Comparison of ENCODE assay signal across 11 cellular contexts in the genomic region with DNA sequence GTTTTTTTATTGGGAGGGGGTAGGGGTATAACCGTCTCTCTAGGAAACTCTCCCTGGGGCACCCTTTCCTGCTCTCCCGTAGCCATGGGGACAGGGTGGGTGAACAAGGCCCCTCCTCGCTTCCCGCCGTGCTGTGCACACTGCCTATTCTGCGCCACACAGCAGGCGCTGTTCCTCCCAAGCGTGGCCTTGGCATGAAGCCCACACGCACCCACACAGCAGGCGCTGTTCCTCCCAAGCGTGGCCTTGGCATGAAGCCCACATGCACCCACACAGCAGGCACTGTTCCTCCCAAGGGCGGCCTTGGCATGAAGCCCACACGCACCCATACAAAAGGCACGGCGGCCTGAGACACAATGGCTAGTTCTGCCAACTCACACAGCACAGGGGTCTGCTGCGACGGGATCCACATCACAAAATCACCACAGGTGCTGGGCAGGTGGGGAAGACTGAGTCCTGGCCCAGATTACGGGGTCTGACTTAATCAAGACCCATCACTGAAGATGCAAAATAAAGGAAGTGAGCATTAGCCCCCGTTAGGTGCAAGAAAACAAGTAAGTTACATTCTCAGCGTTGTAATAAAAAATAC. TPM values are rescaled to one million over a fixed set of nuclear protein-coding genes. Genes with fewer than 3 reads are reported as not detected.
DNase-seq lines count a peak whose midpoint lies in the region; ATAC-seq and TF ChIP-seq lines count a peak whose summit lies in the region.
"Had no signal": no experiment of that assay in that cellular context is flagged by ENCODE, and none has a peak within 500 bp of the region (broad histone marks: within the 10 kb centered on the region; RNA-seq: fewer than 3 reads in every experiment).

No MANE protein-coding gene starts in this region.

- no peaks in the 10 kb centered on the region for H3K79me2 ChIP-seq in mammary epithelial cell (ENCODE audit: insufficient read depth, low read length)

- peaks cover 5% of the 10 kb centered on the region for H3K9me3 ChIP-seq in mammary epithelial cell (replicated peaks; ENCODE audit: insufficient read depth, low read length)
- no peaks in the 10 kb centered on the region for H3K9me3 ChIP-seq in transverse colon

- H3K9me3 Mint-ChIP-seq in MCF 10A (ENCODE audit: unreplicated experiment) = no peaks in the 10 kb centered on the region
- H3K9me3 Mint-ChIP-seq in activated CD4-positive, alpha-beta memory T cell treated with anti-CD3 and anti-CD28 coated beads for 36 hours = peaks cover 4% of the 10 kb centered on the region

- H3K9ac ChIP-seq in mammary epithelial cell (ENCODE audit: insufficient read depth, low read length) = no peak overlapping the region

- no peaks in the 10 kb centered on the region for H3K36me3 ChIP-seq in mammary epithelial cell (ENCODE audit: insufficient read depth, low read length)
- no peaks in the 10 kb centered on the region for H3K36me3 ChIP-seq in transverse colon

- H3K27me3 ChIP-seq in mammary epithelial cell (ENCODE audit: insufficient read depth, low read length) = no peaks in the 10 kb centered on the region
- no peaks in the 10 kb centered on the region for H3K27me3 ChIP-seq in transverse colon

- no peak overlapping the region for H2AFZ ChIP-seq in mammary epithelial cell (ENCODE audit: low read depth, low read length)
- H2AFZ ChIP-seq: PC-9 had no signal

- TF ChIP-seq POLR2A in transverse colon (IDR thresholded peaks at IDR 0.05) = no peak

- no peaks in the 10 kb centered on the region for H4K20me1 ChIP-seq in mammary epithelial cell (ENCODE audit: insufficient read depth, low read length)

- dilution Hi-C loops in mammary epithelial cell (cut with HindIII; ENCODE audit: low sequenced_read_pairs) = no loop called here

- 12% methylated on average over 19 of the region's 20 CpGs for WGBS in mammary epithelial cell (ENCODE audit: low coverage, missing lambda C conversion rate)
- WGBS in transverse colon (ENCODE audit: low coverage in 1 of 2), 2 donors = 55 to 57% methylated on average over 8 to 20 of the region's 20 CpGs

- in situ Hi-C loops in mammary epithelial cell (cut with MboI; ENCODE audit: low sequenced_read_pairs in 2 of 2) = no loop called here
- in situ Hi-C loops in transverse colon (cut with MboI; ENCODE audit: low pct_ligation_motif_present in 1 of 4, low pct_unique_long_range_greater_than_20kb in 1 of 4, low sequenced_read_pairs in 3 of 4) = no loop called here

- H3K4me3 Mint-ChIP-seq in MCF 10A (ENCODE audit: unreplicated experiment) = no peak overlapping the region
- no peak overlapping the region for H3K4me3 Mint-ChIP-seq in activated CD4-positive, alpha-beta memory T cell treated with anti-CD3 and anti-CD28 coated beads for 36 hours

- intact Hi-C loops in MCF 10A (cut with micrococcal nuclease) = no loop called here
- intact Hi-C loops in mammary epithelial cell (cut with micrococcal nuclease) = no loop called here
- intact Hi-C loops in transverse colon (cut with DNase I; ENCODE audit: low total_unique reads) = no loop called here
- intact Hi-C loops in activated CD4-positive, alpha-beta memory T cell treated with anti-CD3 and anti-CD28 coated beads for 36 hours (cut with micrococcal nuclease) = no loop called here

- no peaks in the 10 kb centered on the region for H3K36me3 Mint-ChIP-seq in MCF 10A (ENCODE audit: insufficient read depth, unreplicated experiment)
- no peaks in the 10 kb centered on the region for H3K36me3 Mint-ChIP-seq in activated CD4-positive, alpha-beta memory T cell treated with anti-CD3 and anti-CD28 coated beads for 36 hours

- DNase-seq in MCF 10A (ENCODE audit: unreplicated experiment) = peak; percentile 55
- no peak for DNase-seq in mammary epithelial cell
- DNase-seq in SHP77 (lab: John Stamatoyannopoulos, UW) = peak; percentile 55 to 69
- DNase-seq in left lobe of liver (ENCODE audit: low spot score) = peak; percentile 50
- peak; percentile 18 for DNase-seq in transverse colon
- no peak for DNase-seq in activated CD4-positive, alpha-beta memory T cell treated with anti-CD3 and anti-CD28 coated beads for 36 hours
- DNase-seq: effector CD4-positive, alpha-beta T cell; PC-9 had no signal

- TF ChIP-seq CTCF in MCF 10A (IDR thresholded peaks at IDR 0.05; ENCODE audit: unreplicated experiment) (no peak), mammary epithelial cell (conservative IDR thresholded peaks at IDR 0.05 in 1 of 2, IDR thresholded peaks at IDR 0.05 in 1 of 2; ENCODE audit: extremely low read depth in 1 of 2, insufficient read depth in 1 of 2, low read depth in 1 of 2, low read length in 2 of 2) (no peak), transverse colon (IDR thresholded peaks at IDR 0.05) (no peak)

- no peak overlapping the region for H3K4me3 ChIP-seq in mammary epithelial cell (replicated peaks in 1 of 3; ENCODE audit: insufficient read depth in 1 of 3, low read depth in 2 of 3, low read length in 3 of 3)
- no peak overlapping the region for H3K4me3 ChIP-seq in transverse colon
- H3K4me3 ChIP-seq: PC-9 had no signal

- H3K4me2 ChIP-seq in mammary epithelial cell (ENCODE audit: insufficient read depth, low read depth, low read length) = no peak overlapping the region
- H3K4me2 ChIP-seq: PC-9 had no signal

- H3K27ac ChIP-seq in mammary epithelial cell (ENCODE audit: insufficient read depth, low read depth, low read length) (no peak overlapping the region), transverse colon (no peak overlapping the region)
- H3K27ac ChIP-seq: PC-9 had no signal

- BruUV-seq in MCF 10A (replicated peaks; lab: Mats Ljungman, UMichigan) = no TSS peak
- BruUV-seq in mammary epithelial cell (replicated peaks; lab: Mats Ljungman, UMichigan) = no TSS peak

- ATAC-seq in left lobe of liver = peak; percentile 13
- ATAC-seq in HG03521 (IDR thresholded peaks at IDR 0.05; ENCODE audit: unreplicated experiment) = no peak
- no peak for ATAC-seq in HG03025 (IDR thresholded peaks at IDR 0.05; ENCODE audit: low FRiP score, unreplicated experiment)

- peak overlapping the region; percentile 46 for H3K27ac Mint-ChIP-seq in MCF 10A (ENCODE audit: low read depth, unreplicated experiment)
- no peak overlapping the region for H3K27ac Mint-ChIP-seq in activated CD4-positive, alpha-beta memory T cell treated with anti-CD3 and anti-CD28 coated beads for 36 hours

- TF ChIP-seq EP300 in transverse colon (IDR thresholded peaks at IDR 0.05; ENCODE audit: low read depth) = no peak

- CTCF ChIA-PET in MCF 10A (lab: Yijun Ruan, JAX) (no interaction called here), mammary epithelial cell (lab: Charles Lee; ENCODE audit: low non-redundant PET) (no interaction called here)
- CTCF ChIA-PET in activated CD4-positive, alpha-beta memory T cell treated with anti-CD3 and anti-CD28 coated beads for 36 hours (lab: Charles Lee) = no interaction called here

- POLR2A ChIA-PET in MCF 10A (lab: Yijun Ruan, JAX) = no interaction called here
- POLR2A ChIA-PET in activated CD4-positive, alpha-beta memory T cell treated with anti-CD3 and anti-CD28 coated beads for 36 hours (lab: Charles Lee) = no interaction called here

- H3K27me3 Mint-ChIP-seq in MCF 10A (ENCODE audit: insufficient read depth, unreplicated experiment) = no peaks in the 10 kb centered on the region
- no peaks in the 10 kb centered on the region for H3K27me3 Mint-ChIP-seq in activated CD4-positive, alpha-beta memory T cell treated with anti-CD3 and anti-CD28 coated beads for 36 hours

- peaks cover 16% of the 10 kb centered on the region for H3K4me1 Mint-ChIP-seq in MCF 10A (ENCODE audit: insufficient read depth, unreplicated experiment)
- peaks cover 2% of the 10 kb centered on the region for H3K4me1 Mint-ChIP-seq in activated CD4-positive, alpha-beta memory T cell treated with anti-CD3 and anti-CD28 coated beads for 36 hours (ENCODE audit: low read depth)

- H3K4me1 ChIP-seq in mammary epithelial cell (ENCODE audit: insufficient read depth, low read length) (no peaks in the 10 kb centered on the region), transverse colon (no peaks in the 10 kb centered on the region)

RNA-seq across cellular contexts. Expression of a gene that starts 46.6 kb away (rescaled TPM):
- not detected in 2 replicates for total RNA-seq in MCF 10A (2022)
- total RNA-seq in mammary epithelial cell = not detected
- polyA plus RNA-seq in mammary epithelial cell = not detected
- not detected for polyA minus RNA-seq in mammary epithelial cell
- not detected for total RNA-seq in left lobe of liver
- 1 to 10 TPM; 1.4 to 5.8 (median 3.8) TPM for total RNA-seq in transverse colon
- not detected for total RNA-seq in activated CD4-positive, alpha-beta memory T cell treated with anti-CD3 and anti-CD28 coated beads for 36 hours
- total RNA-seq: PC-9 had no signal
- polyA plus RNA-seq: BJ had no signal

Comparison
In these comparisons a context has a peak if more than half of its experiments do, and no peak if none do; other contexts are left out.
1. DNase-seq: peak in MCF 10A (single experiment), SHP77 (2 of 2), left lobe of liver (single experiment) and transverse colon (single experiment); none in mammary epithelial cell (single experiment) and activated CD4-positive, alpha-beta memory T cell treated with anti-CD3 and anti-CD28 coated beads for 36 hours (single experiment).